Comparison of ENCODE assay signal across 1 cellular context in genomic region chr6:135411339-135411738, GRCh38.
TF ChIP-seq lines count a peak whose summit lies in the region.

No MANE protein-coding gene starts in this region.

TF ChIP-seq in K562, 482 proteins besides CTCF, POLR2A, EP300 and RAD21 (continued from another document):
- TF ChIP-seq, protein P1, sequence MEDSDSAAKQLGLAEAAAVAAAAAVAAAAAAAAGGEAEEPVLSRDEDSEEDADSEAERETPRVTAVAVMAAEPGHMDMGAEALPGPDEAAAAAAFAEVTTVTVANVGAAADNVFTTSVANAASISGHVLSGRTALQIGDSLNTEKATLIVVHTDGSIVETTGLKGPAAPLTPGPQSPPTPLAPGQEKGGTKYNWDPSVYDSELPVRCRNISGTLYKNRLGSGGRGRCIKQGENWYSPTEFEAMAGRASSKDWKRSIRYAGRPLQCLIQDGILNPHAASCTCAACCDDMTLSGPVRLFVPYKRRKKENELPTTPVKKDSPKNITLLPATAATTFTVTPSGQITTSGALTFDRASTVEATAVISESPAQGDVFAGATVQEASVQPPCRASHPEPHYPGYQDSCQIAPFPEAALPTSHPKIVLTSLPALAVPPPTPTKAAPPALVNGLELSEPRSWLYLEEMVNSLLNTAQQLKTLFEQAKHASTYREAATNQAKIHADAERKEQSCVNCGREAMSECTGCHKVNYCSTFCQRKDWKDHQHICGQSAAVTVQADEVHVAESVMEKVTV (CRISPR knock-in tag; IDR thresholded peaks at IDR 0.05): peak; percentile 31; the same call in 1 of the 2 replicates
- no peak for TF ChIP-seq HOMEZ (CRISPR knock-in tag; IDR thresholded peaks at IDR 0.05)
- 0 out of 2 replicates have a peak, but pooled peaks have one; percentile 10 for TF ChIP-seq ZEB2 (IDR thresholded peaks at IDR 0.05)
- peak; percentile 28; the same call in 1 of the 2 replicates for TF ChIP-seq SMC3 (conservative IDR thresholded peaks at IDR 0.05; ENCODE audit: insufficient read depth, low read depth, low read length)
- no peak for TF ChIP-seq RBM34 (IDR thresholded peaks at IDR 0.05; ENCODE audit: borderline replicate concordance, insufficient read depth, low read length)
- TF ChIP-seq ZNF592 (IDR thresholded peaks at IDR 0.05): 0 out of 2 replicates have a peak, but pooled peaks have one; percentile 15
- no peak for TF ChIP-seq PTBP1 (IDR thresholded peaks at IDR 0.05; ENCODE audit: low read depth, low read length)
- no peak for TF ChIP-seq NRF1 (conservative IDR thresholded peaks at IDR 0.05 in 1 of 2, IDR thresholded peaks at IDR 0.05 in 1 of 2)
- TF ChIP-seq PML (IDR thresholded peaks at IDR 0.05; ENCODE audit: low read length): no peak
